ENCODE assay signal across 19 cellular contexts in the genomic region with DNA sequence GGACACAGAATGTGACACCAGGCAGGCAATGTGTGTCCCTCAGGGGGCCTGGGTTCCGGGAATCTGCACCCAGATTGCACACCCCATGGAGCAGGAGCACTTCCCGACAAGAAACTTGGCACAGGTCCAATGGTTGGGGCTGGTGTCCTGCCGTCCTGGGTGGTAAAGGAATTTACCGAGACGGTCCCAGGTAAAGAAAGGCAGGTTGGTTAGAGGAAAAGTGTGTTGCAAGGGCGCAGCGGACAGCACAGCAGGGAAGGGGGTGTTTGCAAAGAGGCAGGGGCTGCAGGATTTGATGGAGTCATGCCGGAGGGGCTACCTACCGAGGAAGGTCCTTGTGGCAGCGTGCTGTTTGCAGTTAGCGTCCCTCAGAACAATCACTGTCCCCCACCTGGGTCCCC.
"Had no signal": no experiment of that assay in that cellular context is flagged by ENCODE, and none has a peak within 500 bp of the region (broad histone marks: within the 10 kb centered on the region; RNA-seq: fewer than 3 reads in every experiment).

No MANE protein-coding gene starts in this region.

- ATAC-seq: activated CD4-positive, CD25-positive, alpha-beta regulatory T cell treated with anti-CD3 and anti-CD28 coated beads, Interleukin-2, amount 50 U/mL, for 24 hours; activated CD8-positive, alpha-beta T cell treated with anti-CD3 and anti-CD28 coated beads for 36 hours; activated T-cell treated with anti-CD3 and anti-CD28 coated beads, Interleukin-2, amount 50 U/mL, for 72 hours had no signal

- H3K4me3 ChIP-seq: breast epithelium, PC-9 had no signal

- H3K36me3 ChIP-seq: breast epithelium had no signal

- H3K27me3 Mint-ChIP-seq: activated CD8-positive, alpha-beta T cell treated with anti-CD3 and anti-CD28 coated beads for 36 hours had no signal

- H3K27ac ChIP-seq: breast epithelium, KMS-11, PC-9 had no signal

- H2AFZ ChIP-seq: PC-9 had no signal

- H3K4me2 ChIP-seq: KMS-11, PC-9 had no signal

- H3K9me3 ChIP-seq: breast epithelium had no signal

- H3K4me3 Mint-ChIP-seq: activated CD8-positive, alpha-beta T cell treated with anti-CD3 and anti-CD28 coated beads for 36 hours; activated naive CD4-positive, alpha-beta T cell treated with anti-CD3 and anti-CD28 coated beads, Interleukin-2, amount 50 U/mL, for 24 hours; activated T-cell treated with anti-CD3 and anti-CD28 coated beads, Interleukin-2, amount 50 U/mL, for 72 hours; T-helper 1 cell treated with Interleukin-12 subunit alpha and Interleukin-12 subunit beta and Interleukin-4 antibody, amounts not matched to agents 30 μg/mL and 1 μg/mL, for 36 hours had no signal

- H3K4me1 ChIP-seq: breast epithelium had no signal

- H3K9ac ChIP-seq: KMS-11 had no signal

- H3K9me3 Mint-ChIP-seq: activated T-helper 2 cell treated with anti-CD3 and anti-CD28 coated beads, Interferon-gamma antibody, Interleukin-2, Interleukin-4, amounts not matched to agents 10 μg/mL and 5 μg/mL and 100 μg/mL, durations not matched to agents 14 hours and 24 hours and 36 hours; T-helper 1 cell treated with Interleukin-12 subunit alpha and Interleukin-12 subunit beta and Interleukin-4 antibody, amounts not matched to agents 30 μg/mL and 1 μg/mL, for 36 hours had no signal

- H3K4me1 Mint-ChIP-seq: activated naive CD4-positive, alpha-beta T cell treated with anti-CD3 and anti-CD28 coated beads, Interleukin-2, amount 50 U/mL, for 24 hours had no signal

- H3K27ac Mint-ChIP-seq: activated CD8-positive, alpha-beta T cell treated with anti-CD3 and anti-CD28 coated beads for 36 hours; activated naive CD4-positive, alpha-beta T cell treated with anti-CD3 and anti-CD28 coated beads, Interleukin-2, amount 50 U/mL, for 24 hours; activated T-cell treated with anti-CD3 and anti-CD28 coated beads, Interleukin-2, amount 50 U/mL, for 72 hours; activated T-helper 2 cell treated with anti-CD3 and anti-CD28 coated beads, Interferon-gamma antibody, Interleukin-2, Interleukin-4, amounts not matched to agents 10 μg/mL and 5 μg/mL and 100 μg/mL, durations not matched to agents 14 hours and 24 hours and 36 hours; T-helper 1 cell treated with Interleukin-12 subunit alpha and Interleukin-12 subunit beta and Interleukin-4 antibody, amounts not matched to agents 30 μg/mL and 1 μg/mL, for 36 hours had no signal

- H3K36me3 Mint-ChIP-seq: activated naive CD4-positive, alpha-beta T cell treated with anti-CD3 and anti-CD28 coated beads, Interleukin-2, amount 50 U/mL, for 24 hours had no signal

- DNase-seq: activated CD4-positive, alpha-beta T cell treated with anti-CD3 and anti-CD28 coated beads for 4 hours; activated CD8-positive, alpha-beta memory T cell treated with anti-CD3 and anti-CD28 coated beads, Interleukin-2, amount 50 U/mL, for 4 hours; activated CD8-positive, alpha-beta T cell treated with anti-CD3 and anti-CD28 coated beads for 36 hours; activated naive CD4-positive, alpha-beta T cell; activated T-cell treated with anti-CD3 and anti-CD28 coated beads, Interleukin-2, amount 50 U/mL, for 72 hours; central memory CD4-positive, alpha-beta T cell; NCI-H1092; NCI-H1417; NCI-H2029; NCI-H2107; NCI-H524; PC-9; SHP77 treated with DMSO at 0.1 percent for 48 hours had no signal
